Comparison of ENCODE assay signal across 8 cellular contexts in the genomic region with DNA sequence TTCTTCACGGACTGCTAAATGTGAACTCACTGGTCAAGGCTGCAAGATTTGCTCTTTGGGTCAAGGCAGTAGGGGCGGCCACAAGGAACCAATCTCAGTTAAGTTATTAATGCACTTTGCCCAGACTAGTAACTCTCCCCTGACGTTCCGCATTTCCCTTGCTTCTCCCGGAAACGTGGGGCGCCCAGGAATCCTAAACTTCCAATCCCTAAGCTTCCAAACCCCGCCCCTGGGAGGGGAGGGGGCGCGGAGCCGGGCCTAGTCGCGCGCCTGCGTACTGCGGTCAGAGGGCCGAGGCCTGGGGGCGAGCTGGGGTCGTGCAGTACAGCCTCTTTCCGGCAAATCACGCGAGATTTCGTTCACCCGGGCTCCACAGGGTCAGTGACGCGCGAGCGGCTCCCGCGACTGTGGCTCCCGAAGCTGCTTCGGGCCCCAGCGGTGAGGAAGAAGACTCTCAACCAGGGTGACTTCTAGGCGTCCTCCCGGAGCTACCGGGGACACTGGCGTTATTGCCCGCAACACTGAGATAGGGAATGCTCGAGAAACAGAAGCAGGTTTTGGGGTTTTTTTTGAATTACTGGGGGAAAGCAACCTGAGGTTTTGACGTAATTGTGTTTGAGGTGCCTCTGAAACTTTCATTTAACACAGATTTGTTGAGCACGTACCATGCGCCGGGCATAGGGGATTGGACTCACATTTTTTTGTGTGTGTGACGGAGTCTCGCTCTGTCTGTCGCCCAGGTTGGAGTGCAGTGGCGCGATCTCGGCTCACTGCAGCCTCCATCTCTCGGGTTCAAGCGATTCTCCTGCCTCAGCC. TPM values are rescaled to one million over a fixed set of nuclear protein-coding genes. Genes with fewer than 3 reads are reported as not detected.
DNase-seq lines count a peak whose midpoint lies in the region; ATAC-seq, FAIRE-seq and TF ChIP-seq lines count a peak whose summit lies in the region.

A gene (plus strand): TSS at position 265 of the 816 bp plus-strand sequence. CDS start 7,032 bp downstream, outside the sequence.

- peak; percentile 93 for TF ChIP-seq POLR2A in GM12892 (IDR thresholded peaks at IDR 0.05; ENCODE audit: low read depth, low read length)

- ATAC-seq in HG02938 (IDR thresholded peaks at IDR 0.05; ENCODE audit: unreplicated experiment), result peak; percentile 87
- peak; percentile 98 to 99 for ATAC-seq in right cardiac atrium

- peak; percentile 89 for DNase-seq in GM12892 (ENCODE audit: insufficient read length)
- DNase-seq in NCI-H187 treated with DMSO at 0.1 percent for 48 hours (lab: John Stamatoyannopoulos, UW), result peak; percentile 66
- peak; percentile 82 for DNase-seq in T-helper 2 cell treated with Interferon-gamma antibody and Interleukin-4, amounts not matched to agents 5 μg/mL and 100 μg/mL, for 36 hours (ENCODE audit: low spot score)
- DNase-seq in ascending aorta (ENCODE audit: low spot score in 2 of 2), result peak; percentile 84 to 98
- DNase-seq in right cardiac atrium, result peak; percentile 97 to 99 (median 98)
- DNase-seq in pulmonary artery endothelial cell (ENCODE audit: low read depth, low spot score), result peak; percentile 75
- DNase-seq in urothelium cell line (ENCODE audit: low spot score), result peak; percentile 100

- H3K9me3 ChIP-seq in ascending aorta, result no peaks in the 10 kb centered on the region
- H3K9me3 ChIP-seq in right cardiac atrium (ENCODE audit: control insufficient read depth, low read length), result no peaks in the 10 kb centered on the region

- H3K27me3 ChIP-seq in ascending aorta (no peaks in the 10 kb centered on the region), right cardiac atrium (ENCODE audit: control insufficient read depth, insufficient read depth) (no peaks in the 10 kb centered on the region)

- H3K27ac ChIP-seq in ascending aorta (peak within 1 kb of the TSS; percentile 80 to 86), right cardiac atrium (ENCODE audit: low read length) (peak within 1 kb of the TSS; percentile 98)

- H3K4me1 ChIP-seq in ascending aorta, result peaks cover 0 to 7% of the 10 kb centered on the region in 2 donors
- H3K4me1 ChIP-seq in right cardiac atrium (ENCODE audit: control insufficient read depth, insufficient read depth, low read length), result no peaks in the 10 kb centered on the region

- no peaks in the 10 kb centered on the region for H3K36me3 Mint-ChIP-seq in T-helper 2 cell treated with Interferon-gamma antibody and Interleukin-4, amounts not matched to agents 5 μg/mL and 100 μg/mL, for 36 hours (ENCODE audit: low read depth)

- no peaks in the 10 kb centered on the region for H3K9me3 Mint-ChIP-seq in T-helper 2 cell treated with Interferon-gamma antibody and Interleukin-4, amounts not matched to agents 5 μg/mL and 100 μg/mL, for 36 hours

- peak within 1 kb of the TSS; percentile 97 for H3K27ac Mint-ChIP-seq in T-helper 2 cell treated with Interferon-gamma antibody and Interleukin-4, amounts not matched to agents 5 μg/mL and 100 μg/mL, for 36 hours

- H3K4me3 Mint-ChIP-seq in T-helper 2 cell treated with Interferon-gamma antibody and Interleukin-4, amounts not matched to agents 5 μg/mL and 100 μg/mL, for 36 hours, result peak within 1 kb of the TSS; percentile 96

- 1% methylated on average over 51 of the region's 51 CpGs for WGBS in right cardiac atrium

- intact Hi-C loops in ascending aorta (cut with DNase I) (loop anchor here (1.0 to 2.0 kb wide), 4 partner anchors 17 to 127 kb away; a partner anchor contains a TSS), right cardiac atrium (cut with DNase I) (no loop called here)

- FAIRE-seq in GM12892 (lab: Jason Lieb, UNC), result peak; percentile 95
- FAIRE-seq in urothelium cell line (lab: Jason Lieb, UNC), result peak; percentile 99

- H3K36me3 ChIP-seq in ascending aorta, result no peaks in the 10 kb centered on the region

- H3K27me3 Mint-ChIP-seq in T-helper 2 cell treated with Interferon-gamma antibody and Interleukin-4, amounts not matched to agents 5 μg/mL and 100 μg/mL, for 36 hours (ENCODE audit: low read depth), result peaks cover 3% of the 10 kb centered on the region

- H3K4me3 ChIP-seq in ascending aorta (peak within 1 kb of the TSS; percentile 59 to 62), right cardiac atrium (ENCODE audit: low read length) (peak within 1 kb of the TSS; percentile 84)

- TF ChIP-seq CTCF in ascending aorta (IDR thresholded peaks at IDR 0.05), result peak in 2 of 3 experiments; percentile 9 to 26

- H3K4me1 Mint-ChIP-seq in T-helper 2 cell treated with Interferon-gamma antibody and Interleukin-4, amounts not matched to agents 5 μg/mL and 100 μg/mL, for 36 hours (ENCODE audit: low read depth), result peaks cover 15% of the 10 kb centered on the region

RNA-seq across cellular contexts. Expression of the gene that starts here (rescaled TPM):
- 6.6 TPM for polyA plus RNA-seq in GM12892 (2012; ENCODE audit: missing spikeins)
- total RNA-seq in ascending aorta (2.3 TPM), right cardiac atrium (10 to 100 TPM; 31.3 to 38.3 (median 32.1) TPM), pulmonary artery endothelial cell (1.9 TPM in 2 replicates)
- 33.3 TPM for polyA plus RNA-seq in right cardiac atrium

Comparison
In these comparisons a context has a peak if more than half of its experiments do, and no peak if none do; other contexts are left out.
1. Peak in every context shown above with its lines: DNase-seq, ATAC-seq, H3K4me3 ChIP-seq and H3K27ac ChIP-seq.